In genomic region chr2:151290467-151290866, GRCh38 we compare ENCODE assay signal across 9 cellular contexts. TPM values are rescaled to one million over a fixed set of nuclear protein-coding genes. Genes with fewer than 3 reads are reported as not detected.
DNase-seq lines count a peak whose midpoint lies in the region; ATAC-seq, FAIRE-seq and TF ChIP-seq lines count a peak whose summit lies in the region.
"Had no signal": no experiment of that assay in that cellular context is flagged by ENCODE, and none has a peak within 500 bp of the region (broad histone marks: within the 10 kb centered on the region; RNA-seq: fewer than 3 reads in every experiment).

No MANE protein-coding gene starts in this region.

- H3K9me3 Mint-ChIP-seq in chondrocyte (ENCODE audit: low read depth) (no peaks in the 10 kb centered on the region), natural killer cell (no peaks in the 10 kb centered on the region)

- H3K4me3 ChIP-seq in AG09309 (ENCODE audit: control insufficient read depth, low read depth, low read length) = peak overlapping the region; percentile 61

- H3K4me3 Mint-ChIP-seq in chondrocyte (ENCODE audit: unreplicated experiment) (peak overlapping the region; percentile 76), natural killer cell (peak overlapping the region; percentile 94)

- FAIRE-seq in frontal cortex (lab: Jason Lieb, UNC) = no peak
- FAIRE-seq: G401.6 had no signal

- no peaks in the 10 kb centered on the region for H3K36me3 Mint-ChIP-seq in chondrocyte (ENCODE audit: low read depth)
- no peaks in the 10 kb centered on the region for H3K36me3 Mint-ChIP-seq in natural killer cell

- DNase-seq in AG09309 (ENCODE audit: low read depth) (no peak), chondrocyte (ENCODE audit: low spot score) (no peak), natural killer cell (no peak), frontal cortex (ENCODE audit: low spot score in 2 of 2) (no peak), NCI-H2171 treated with DMSO at 0.1 percent for 48 hours (lab: John Stamatoyannopoulos, UW) (no peak), NCI-H2227 (lab: John Stamatoyannopoulos, UW; ENCODE audit: unreplicated experiment) (no peak)

- H3K27ac ChIP-seq in KOPT-K1 (ENCODE audit: low read depth, low read length, poor library complexity, severe bottlenecking) = peak overlapping the region; percentile 98

- TF ChIP-seq CTCF in AG09309 (IDR thresholded peaks at IDR 0.05; ENCODE audit: control insufficient read depth, insufficient read depth, low read depth, low read length, missing control alignments) (no peak), chondrocyte (IDR thresholded peaks at IDR 0.05) (no peak), natural killer cell (IDR thresholded peaks at IDR 0.05) (no peak)

- intact Hi-C loops in natural killer cell (cut with micrococcal nuclease) = loop anchor here (1.0 kb wide), 1 partner anchor 119 kb away; the partner anchor contains the start of gene RIF1

- H3K4me1 Mint-ChIP-seq in chondrocyte (ENCODE audit: low read depth) (peaks cover 17% of the 10 kb centered on the region), natural killer cell (peaks cover 24 to 27% of the 10 kb centered on the region in 2 donors)

- H3K27me3 Mint-ChIP-seq in chondrocyte (ENCODE audit: low read depth) = no peaks in the 10 kb centered on the region
- no peaks in the 10 kb centered on the region for H3K27me3 Mint-ChIP-seq in natural killer cell (ENCODE audit: low read depth in 2 of 2)

- no peaks in the 10 kb centered on the region for H3K9me3 ChIP-seq in KOPT-K1 (ENCODE audit: insufficient read depth, low read length, poor library complexity, severe bottlenecking)

- ATAC-seq in natural killer cell = no peak
- no peak for ATAC-seq in HG02938 (IDR thresholded peaks at IDR 0.05; ENCODE audit: unreplicated experiment)

- H3K36me3 ChIP-seq in KOPT-K1 (ENCODE audit: insufficient read depth, low read length) = peaks cover 8% of the 10 kb centered on the region; the same call in 1 of the 2 replicates

- peak overlapping the region; percentile 86 for H3K27ac Mint-ChIP-seq in chondrocyte (ENCODE audit: unreplicated experiment)
- peak overlapping the region; percentile 82 to 96 for H3K27ac Mint-ChIP-seq in natural killer cell

RNA-seq across cellular contexts. Expression of gene NMI, which starts 1.0 kb away (rescaled TPM):
- total RNA-seq in chondrocyte (9.4 to 11.7 TPM (median 9.9 TPM) in 3 replicates), natural killer cell (10 to 100 TPM; 19.5 to 32.8 (median 23.0) TPM), frontal cortex (1.6 TPM)

RNA-seq across cellular contexts. Expression of gene RBM43, which starts 28.8 kb away (rescaled TPM):
- 5.0 to 5.6 TPM (median 5.4 TPM) in 3 replicates for total RNA-seq in chondrocyte
- total RNA-seq in natural killer cell = 10 to 100 TPM in 2 of 3 donors, 1 to 10 TPM in 1; 5.6 to 12.4 (median 10.9) TPM
- total RNA-seq in frontal cortex = 2.0 TPM
